In the genomic region with DNA sequence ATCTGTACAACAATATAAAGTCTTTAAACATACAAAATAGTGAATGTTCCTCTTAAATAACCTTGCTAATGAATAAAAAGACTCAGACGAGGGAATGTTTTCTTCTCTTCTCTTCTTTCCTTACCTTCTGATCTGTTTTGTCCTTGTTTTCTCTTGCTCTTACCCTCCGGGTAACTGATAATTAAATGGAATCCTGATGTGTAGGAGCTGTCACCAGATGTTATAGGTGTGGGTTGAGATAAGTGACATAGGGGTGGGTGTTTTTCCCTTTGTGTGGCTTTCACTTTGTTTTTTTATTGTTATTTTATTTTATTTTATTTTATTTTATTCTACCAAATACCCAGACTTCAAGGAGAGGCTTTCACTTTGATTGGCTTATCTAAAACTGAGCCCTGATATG, we compare ENCODE assay signal across 2 cellular contexts.
A peak's percentile ranks its signal among the peaks of the same experiment; 100 is the strongest.
TF ChIP-seq lines count a peak whose summit lies in the region.

No MANE protein-coding gene starts in this region.

TF ChIP-seq in IMR-90, 13 proteins besides CTCF, POLR2A, EP300 and RAD21:
- no peak for TF ChIP-seq RFX5 (IDR thresholded peaks at IDR 0.05; ENCODE audit: low read depth, low read length)
- no peak for TF ChIP-seq CEBPB (IDR thresholded peaks at IDR 0.05; ENCODE audit: low read depth, low read length)
- TF ChIP-seq USF2 (IDR thresholded peaks at IDR 0.05; ENCODE audit: low read depth, low read length), result no peak
- no peak for TF ChIP-seq NFE2L2 (IDR thresholded peaks at IDR 0.05; ENCODE audit: low read depth, low read length)

TF ChIP-seq in K562, 482 proteins besides CTCF, POLR2A, EP300 and RAD21:
- no peak for TF ChIP-seq ZNF140 (CRISPR knock-in tag; IDR thresholded peaks at IDR 0.05)
- TF ChIP-seq ETV6 (IDR thresholded peaks at IDR 0.05; ENCODE audit: borderline replicate concordance in 1 of 2, low read depth in 2 of 2, low read length in 1 of 2), result no peak
- no peak for TF ChIP-seq ETV6 (CRISPR knock-in tag; IDR thresholded peaks at IDR 0.05; ENCODE audit: borderline replicate concordance)
- peak; percentile 71; the same call in 1 of the 2 replicates for TF ChIP-seq ARID3A (IDR thresholded peaks at IDR 0.05; ENCODE audit: borderline replicate concordance, low read depth, low read length)
- TF ChIP-seq TAF9B (IDR thresholded peaks at IDR 0.05; ENCODE audit: partially characterized antibody), result peak; percentile 28
- peak; percentile 44; the same call in 1 of the 2 replicates for TF ChIP-seq PKNOX1 (IDR thresholded peaks at IDR 0.05)
- TF ChIP-seq TRIM24 (IDR thresholded peaks at IDR 0.05), result 0 out of 4 replicates have a peak, but pooled peaks of 1 of the 2 experiments have one; percentile 17
- TF ChIP-seq NCOR1 (IDR thresholded peaks at IDR 0.05), result peak; percentile 74
- TF ChIP-seq POLR2AphosphoS5 (IDR thresholded peaks at IDR 0.05; ENCODE audit: control insufficient read depth, insufficient read depth, low read depth, low read length), result peak; percentile 48; the same call in 1 of the 2 replicates
- TF ChIP-seq, protein P1, sequence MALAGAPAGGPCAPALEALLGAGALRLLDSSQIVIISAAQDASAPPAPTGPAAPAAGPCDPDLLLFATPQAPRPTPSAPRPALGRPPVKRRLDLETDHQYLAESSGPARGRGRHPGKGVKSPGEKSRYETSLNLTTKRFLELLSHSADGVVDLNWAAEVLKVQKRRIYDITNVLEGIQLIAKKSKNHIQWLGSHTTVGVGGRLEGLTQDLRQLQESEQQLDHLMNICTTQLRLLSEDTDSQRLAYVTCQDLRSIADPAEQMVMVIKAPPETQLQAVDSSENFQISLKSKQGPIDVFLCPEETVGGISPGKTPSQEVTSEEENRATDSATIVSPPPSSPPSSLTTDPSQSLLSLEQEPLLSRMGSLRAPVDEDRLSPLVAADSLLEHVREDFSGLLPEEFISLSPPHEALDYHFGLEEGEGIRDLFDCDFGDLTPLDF (CRISPR knock-in tag; IDR thresholded peaks at IDR 0.05), result no peak
- TF ChIP-seq NFIC (IDR thresholded peaks at IDR 0.05), result peak; percentile 45; the same call in 1 of the 2 replicates
- no peak for TF ChIP-seq SIN3B (IDR thresholded peaks at IDR 0.05; ENCODE audit: low read depth)
- TF ChIP-seq C11orf30 (IDR thresholded peaks at IDR 0.05; ENCODE audit: low read depth), result no peak
- TF ChIP-seq, protein P2, sequence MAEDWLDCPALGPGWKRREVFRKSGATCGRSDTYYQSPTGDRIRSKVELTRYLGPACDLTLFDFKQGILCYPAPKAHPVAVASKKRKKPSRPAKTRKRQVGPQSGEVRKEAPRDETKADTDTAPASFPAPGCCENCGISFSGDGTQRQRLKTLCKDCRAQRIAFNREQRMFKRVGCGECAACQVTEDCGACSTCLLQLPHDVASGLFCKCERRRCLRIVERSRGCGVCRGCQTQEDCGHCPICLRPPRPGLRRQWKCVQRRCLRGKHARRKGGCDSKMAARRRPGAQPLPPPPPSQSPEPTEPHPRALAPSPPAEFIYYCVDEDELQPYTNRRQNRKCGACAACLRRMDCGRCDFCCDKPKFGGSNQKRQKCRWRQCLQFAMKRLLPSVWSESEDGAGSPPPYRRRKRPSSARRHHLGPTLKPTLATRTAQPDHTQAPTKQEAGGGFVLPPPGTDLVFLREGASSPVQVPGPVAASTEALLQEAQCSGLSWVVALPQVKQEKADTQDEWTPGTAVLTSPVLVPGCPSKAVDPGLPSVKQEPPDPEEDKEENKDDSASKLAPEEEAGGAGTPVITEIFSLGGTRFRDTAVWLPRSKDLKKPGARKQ (CRISPR knock-in tag; IDR thresholded peaks at IDR 0.05), result no peak
- peak; percentile 87 for TF ChIP-seq ARID1B (IDR thresholded peaks at IDR 0.05)
- TF ChIP-seq CBFA2T3 (IDR thresholded peaks at IDR 0.05), result peak; percentile 85
- TF ChIP-seq TEAD4 (IDR thresholded peaks at IDR 0.05; ENCODE audit: low read length), result peak; percentile 77
- TF ChIP-seq TEAD4 (CRISPR knock-in tag; IDR thresholded peaks at IDR 0.05; ENCODE audit: borderline replicate concordance), result no peak
- TF ChIP-seq KDM1A (IDR thresholded peaks at IDR 0.05), result 0 out of 4 replicates have a peak, but pooled peaks of 1 of the 2 experiments have one; percentile 16
- TF ChIP-seq TCF3 (CRISPR knock-in tag; IDR thresholded peaks at IDR 0.05), result peak; percentile 81
- peak; percentile 18; the same call in 1 of the 2 replicates for TF ChIP-seq VEZF1 (CRISPR knock-in tag; IDR thresholded peaks at IDR 0.05)
- TF ChIP-seq GABPB1 (CRISPR knock-in tag; IDR thresholded peaks at IDR 0.05), result no peak
- no peak for TF ChIP-seq USF2 (CRISPR knock-in tag; IDR thresholded peaks at IDR 0.05)
- TF ChIP-seq POLR2H (tag; IDR thresholded peaks at IDR 0.05; ENCODE audit: low read depth), result 0 out of 2 replicates have a peak, but pooled peaks have one; percentile 33
- 0 out of 2 replicates have a peak, but pooled peaks have one; percentile 27 for TF ChIP-seq SOX6 (IDR thresholded peaks at IDR 0.05)
- TF ChIP-seq SMARCE1 (IDR thresholded peaks at IDR 0.05), result peak; percentile 44; the same call in 1 of the 2 replicates
- peak; percentile 76 for TF ChIP-seq TAL1 (IDR thresholded peaks at IDR 0.05)
- TF ChIP-seq EGR1 (conservative IDR thresholded peaks at IDR 0.05), result 0 out of 2 replicates have a peak, but pooled peaks have one; percentile 20
- peak; percentile 60 for TF ChIP-seq MTA2 (IDR thresholded peaks at IDR 0.05; ENCODE audit: low read depth)
- TF ChIP-seq CBFA2T2 (conservative IDR thresholded peaks at IDR 0.05), result peak; percentile 67
- peak; percentile 89 for TF ChIP-seq DPF2 (IDR thresholded peaks at IDR 0.05)
- 0 out of 4 replicates have a peak, but pooled peaks of 1 of the 2 experiments have one; percentile 45 for TF ChIP-seq HDAC1 (IDR thresholded peaks at IDR 0.05)
- TF ChIP-seq SMARCA4 (IDR thresholded peaks at IDR 0.05), result peak; percentile 82
